Comparison of ENCODE assay signal across 8 cellular contexts in the genomic region with DNA sequence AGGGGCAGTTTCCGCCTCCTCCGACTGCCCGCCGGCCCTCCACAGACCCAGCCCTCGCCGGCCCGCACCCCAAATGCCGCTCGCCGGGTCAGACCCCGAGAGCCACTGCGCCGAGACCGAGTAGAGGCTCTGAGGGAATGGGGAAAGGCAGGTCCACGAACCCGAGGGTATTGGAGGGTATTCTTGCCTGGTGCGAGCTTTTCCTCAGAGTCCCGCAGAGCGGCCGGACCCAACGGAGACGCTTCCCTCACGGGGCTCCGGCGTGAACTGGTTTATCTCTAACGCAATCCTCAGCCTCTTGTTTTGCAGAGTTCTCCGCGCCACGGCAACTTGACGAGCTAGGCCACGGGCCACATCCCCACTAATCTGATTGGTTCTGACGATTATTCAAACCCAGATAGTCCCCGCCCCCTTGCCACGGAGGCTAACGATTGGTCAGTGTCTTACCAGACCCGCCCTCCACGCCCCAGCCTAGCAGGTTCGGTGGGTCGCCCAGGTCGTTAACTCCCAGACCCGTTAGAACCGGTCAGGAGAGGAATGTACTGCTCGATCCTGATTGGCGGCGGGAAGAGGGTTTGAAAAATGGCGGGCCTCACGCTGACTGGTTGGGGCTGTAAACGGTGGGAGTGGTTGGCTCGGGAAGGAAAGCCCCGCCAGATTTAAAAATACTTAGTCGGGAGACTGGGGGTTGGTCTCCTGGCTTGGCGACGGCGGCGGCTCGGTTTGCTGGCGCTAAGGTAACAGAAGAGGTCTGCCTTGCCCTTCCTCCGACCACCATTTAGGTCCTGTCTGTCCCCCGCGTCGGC. TPM values are rescaled to one million over a fixed set of nuclear protein-coding genes. Genes with fewer than 3 reads are reported as not detected.
A peak's percentile ranks its signal among the peaks of the same experiment; 100 is the strongest.
DNase-seq lines count a peak whose midpoint lies in the region; FAIRE-seq and TF ChIP-seq lines count a peak whose summit lies in the region.

TSS of gene HMGB2 (minus strand) at position 274 of the 806 bp plus-strand sequence. CDS start 709 bp downstream, outside the sequence.

- CTCF ChIA-PET in activated naive CD4-positive, alpha-beta T cell treated with anti-CD3 and anti-CD28 coated beads, Interleukin-2, amount 10 ng/mL, durations not matched to agents 7 days and 5 days (lab: Charles Lee) = interaction anchor here (0.7 to 4.3 kb wide), 4 partner anchors 15 to 41 kb away, joined by 3 to 44 read pairs (median 12); partner anchors contain the start of gene SAP30

- H2BK120ac ChIP-seq in neuronal stem cell (ENCODE audit: low read depth, low read length) = no peak within 1 kb of the TSS

- peak within 1 kb of the TSS; percentile 90 for H2AFZ ChIP-seq in neuronal stem cell (ENCODE audit: low read length)

- WGBS in neuronal stem cell (ENCODE audit: extremely low coverage in 2 of 2, insufficient read length in 2 of 2, insufficient replicate concordance in 1 of 2), 2 donors = no CpG with 5 or more reads among the region's 61 CpGs

- peak; percentile 96 for TF ChIP-seq POLR2A in NB4 (IDR thresholded peaks at IDR 0.05; ENCODE audit: extremely low read depth, insufficient read length)

- peak within 1 kb of the TSS; percentile 95 for H2AK5ac ChIP-seq in neuronal stem cell (ENCODE audit: low read depth, low read length)

- H3K9me3 ChIP-seq in SK-N-MC (ENCODE audit: low read depth, low read length) (no peaks in the 10 kb centered on the region), neuronal stem cell (replicated peaks in 1 of 2; ENCODE audit: control insufficient read depth in 2 of 2, insufficient read depth in 1 of 2, low read depth in 1 of 2, low read length in 2 of 2) (no peaks in the 10 kb centered on the region)

- peak within 1 kb of the TSS; percentile 84 for H3K4ac ChIP-seq in neuronal stem cell (ENCODE audit: low read length)

- DNase-seq in GM04503 (ENCODE audit: low read depth) = peak; percentile 98
- peak; percentile 100 for DNase-seq in HFFc6
- DNase-seq in NB4 (ENCODE audit: low read depth) = peak; percentile 100
- peak; percentile 99 for DNase-seq in SK-N-MC (ENCODE audit: low read depth, low spot score)
- peak; percentile 100 for DNase-seq in activated naive CD4-positive, alpha-beta T cell treated with anti-CD3 and anti-CD28 coated beads, Interleukin-2, amount 10 ng/mL, durations not matched to agents 7 days and 5 days
- DNase-seq in frontal cortex (ENCODE audit: low spot score in 2 of 2) = peak; percentile 97 to 99
- DNase-seq in neuronal stem cell (ENCODE audit: low spot score) = peak; percentile 100

- peak within 1 kb of the TSS; percentile 97 for H3K14ac ChIP-seq in neuronal stem cell (ENCODE audit: low read length)

- no peaks in the 10 kb centered on the region for H3K27me3 ChIP-seq in neuronal stem cell (ENCODE audit: control insufficient read depth in 3 of 3, insufficient read depth in 3 of 3, low read depth in 1 of 3, low read length in 3 of 3)

- FAIRE-seq in frontal cortex (lab: Jason Lieb, UNC) = peak; percentile 97

- H4K8ac ChIP-seq in neuronal stem cell (ENCODE audit: low read depth, low read length) = peak within 1 kb of the TSS; percentile 86

- H3K79me1 ChIP-seq in neuronal stem cell (ENCODE audit: low read depth, low read length) = no peaks in the 10 kb centered on the region

- peak within 1 kb of the TSS; percentile 100 for H3K27ac Mint-ChIP-seq in HFFc6
- peak within 1 kb of the TSS; percentile 100 for H3K27ac Mint-ChIP-seq in activated naive CD4-positive, alpha-beta T cell treated with anti-CD3 and anti-CD28 coated beads, Interleukin-2, amount 10 ng/mL, durations not matched to agents 7 days and 5 days

- TF ChIP-seq CTCF in HFFc6 (IDR thresholded peaks at IDR 0.05) = no peak
- no peak for TF ChIP-seq CTCF in NB4 (IDR thresholded peaks at IDR 0.05; ENCODE audit: low read depth, low read length)
- no peak for TF ChIP-seq CTCF in subcutaneous adipose tissue (IDR thresholded peaks at IDR 0.05; ENCODE audit: low read depth)

- H3K23ac ChIP-seq in neuronal stem cell (ENCODE audit: low read depth, low read length, poor library complexity) = peak within 1 kb of the TSS; percentile 99

- H2BK12ac ChIP-seq in neuronal stem cell (ENCODE audit: low read length) = no peak within 1 kb of the TSS

- peaks cover 41% of the 10 kb centered on the region for H3K36me3 ChIP-seq in SK-N-MC (ENCODE audit: insufficient read depth, low read length)
- H3K36me3 ChIP-seq in neuronal stem cell (replicated peaks in 1 of 2; ENCODE audit: control insufficient read depth in 2 of 2, insufficient read depth in 2 of 2, low read length in 2 of 2) = peaks cover 6 to 42% of the 10 kb centered on the region in 2 donors

- H3K9ac ChIP-seq in SK-N-MC (ENCODE audit: insufficient read length) (peak within 1 kb of the TSS; percentile 99), neuronal stem cell (ENCODE audit: low read depth, low read length, poor library complexity) (peak within 1 kb of the TSS; percentile 88)

- peak within 1 kb of the TSS; percentile 40 for H2BK15ac ChIP-seq in neuronal stem cell (ENCODE audit: low read length)

- peak within 1 kb of the TSS; percentile 86 for H3K4me2 ChIP-seq in neuronal stem cell (ENCODE audit: insufficient read depth, low read length, poor library complexity, severe bottlenecking)

- peak within 1 kb of the TSS; percentile 97 for H3K27ac ChIP-seq in SK-N-MC
- peak within 1 kb of the TSS; percentile 98 for H3K27ac ChIP-seq in neuronal stem cell (replicated peaks; ENCODE audit: low read length)

- peak within 1 kb of the TSS; percentile 99 for H3K4me3 ChIP-seq in NB4 (ENCODE audit: low read depth, low read length)
- peak within 1 kb of the TSS; percentile 96 for H3K4me3 ChIP-seq in SK-N-MC
- peak within 1 kb of the TSS; percentile 97 to 99 for H3K4me3 ChIP-seq in neuronal stem cell (ENCODE audit: low read length in 2 of 2)

- H3K4me3 Mint-ChIP-seq in HFFc6 = peak within 1 kb of the TSS; percentile 93
- H3K4me3 Mint-ChIP-seq in activated naive CD4-positive, alpha-beta T cell treated with anti-CD3 and anti-CD28 coated beads, Interleukin-2, amount 10 ng/mL, durations not matched to agents 7 days and 5 days = peak within 1 kb of the TSS; percentile 89

- H2BK5ac ChIP-seq in neuronal stem cell (ENCODE audit: low read length) = peak within 1 kb of the TSS; percentile 93

- H3K4me1 Mint-ChIP-seq in HFFc6 (ENCODE audit: low read depth) = peaks cover 60% of the 10 kb centered on the region
- H3K4me1 Mint-ChIP-seq in activated naive CD4-positive, alpha-beta T cell treated with anti-CD3 and anti-CD28 coated beads, Interleukin-2, amount 10 ng/mL, durations not matched to agents 7 days and 5 days = peaks cover 44% of the 10 kb centered on the region

- peak within 1 kb of the TSS; percentile 100 for H3K18ac ChIP-seq in neuronal stem cell (ENCODE audit: low read length)

- H3K9me3 Mint-ChIP-seq in HFFc6 = no peaks in the 10 kb centered on the region
- H3K9me3 Mint-ChIP-seq in activated naive CD4-positive, alpha-beta T cell treated with anti-CD3 and anti-CD28 coated beads, Interleukin-2, amount 10 ng/mL, durations not matched to agents 7 days and 5 days = no peaks in the 10 kb centered on the region

- H3K4me1 ChIP-seq in neuronal stem cell (ENCODE audit: control insufficient read depth in 2 of 2, insufficient read depth in 1 of 2, low read depth in 1 of 2, low read length in 2 of 2) = peaks cover 0 to 3% of the 10 kb centered on the region in 2 donors

- H4K91ac ChIP-seq in neuronal stem cell (ENCODE audit: low read depth, low read length, poor library complexity) = peak within 1 kb of the TSS; percentile 72

- H3K36me3 Mint-ChIP-seq in HFFc6 (ENCODE audit: low read depth) = peaks cover 34% of the 10 kb centered on the region
- H3K36me3 Mint-ChIP-seq in activated naive CD4-positive, alpha-beta T cell treated with anti-CD3 and anti-CD28 coated beads, Interleukin-2, amount 10 ng/mL, durations not matched to agents 7 days and 5 days = peaks cover 45% of the 10 kb centered on the region

- H3K27me3 Mint-ChIP-seq in HFFc6 (ENCODE audit: insufficient read depth) = peaks cover 4% of the 10 kb centered on the region
- H3K27me3 Mint-ChIP-seq in activated naive CD4-positive, alpha-beta T cell treated with anti-CD3 and anti-CD28 coated beads, Interleukin-2, amount 10 ng/mL, durations not matched to agents 7 days and 5 days = peaks cover 6% of the 10 kb centered on the region

RNA-seq across cellular contexts. Expression of gene HMGB2, which starts in this region (rescaled TPM):
- 100 to 1,000 TPM in 4 of 6 experiments, 10 to 100 TPM in 2; 53.0 to 130 (median 117) TPM for total RNA-seq in HFFc6 (2021; fragmentation: NEBNext Ultra II Directional; extraction: Animal tissue kit (Norgen Biotek cat#: 25700))
- total RNA-seq in frontal cortex (22.0 TPM), subcutaneous adipose tissue (100 to 1,000 TPM in 1 of 4 donors, 10 to 100 TPM in 3; 49.6 to 103 (median 70.4) TPM)
- polyA plus RNA-seq in neuronal stem cell (2013, experiment 1 of 2) = 923 TPM
- 915 TPM for polyA plus RNA-seq in neuronal stem cell (2013, experiment 2 of 2)

Comparison
In these comparisons a context has a peak if more than half of its experiments do, and no peak if none do; other contexts are left out.
1. Peak in every context shown above with its lines: DNase-seq, H3K4me3 ChIP-seq and H3K27ac ChIP-seq.